In the genomic region with DNA sequence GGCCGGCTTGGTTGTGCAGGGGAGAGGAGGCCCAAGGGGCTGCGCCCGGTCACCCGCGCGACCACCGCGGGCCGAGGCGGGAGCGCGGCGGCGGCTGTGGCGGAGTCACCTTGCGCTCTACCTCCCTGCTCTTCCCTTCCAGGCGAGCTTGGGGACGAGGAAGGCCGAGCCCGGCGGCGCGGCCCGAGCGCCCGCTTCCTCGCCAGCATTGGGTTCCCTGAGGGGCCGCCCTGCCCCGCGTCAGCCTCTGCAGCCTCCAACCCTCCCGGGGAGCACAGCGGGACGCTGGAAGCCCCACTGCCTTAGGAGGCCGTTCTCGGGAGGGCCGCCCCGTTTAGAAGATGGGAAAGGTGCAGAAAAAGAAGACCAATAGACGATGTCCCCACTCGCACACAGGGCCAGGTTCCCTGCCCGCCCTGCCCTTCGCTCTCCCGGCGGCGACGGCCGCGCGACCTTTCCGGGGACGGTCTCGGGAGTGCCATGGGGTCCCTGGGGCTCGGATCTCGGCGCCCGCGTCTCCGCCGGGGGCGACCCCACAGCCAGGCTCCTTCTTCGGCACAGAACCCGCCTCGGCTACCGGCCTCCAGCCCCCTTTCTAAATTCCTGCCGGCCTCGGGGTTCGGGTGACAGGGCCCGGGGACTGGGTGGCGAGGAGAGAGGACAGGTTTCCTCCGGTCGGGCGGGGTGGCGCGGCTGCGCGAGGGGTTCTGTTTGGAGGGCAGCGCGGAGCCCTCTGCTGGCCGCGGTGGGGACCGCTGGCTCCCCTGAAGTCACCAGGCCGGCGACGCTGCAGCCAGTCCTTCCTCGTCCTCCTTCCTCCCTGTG, we compare ENCODE assay signal across 1 cellular context.
TF ChIP-seq lines count a peak whose summit lies in the region.

No MANE protein-coding gene starts in this region.

TF ChIP-seq in HepG2, 621 proteins besides CTCF, POLR2A, EP300 and RAD21 (continued from another document and continues in another):
- peak; percentile 69; the same call in 1 of the 2 replicates for TF ChIP-seq IKZF5 (CRISPR knock-in tag; IDR thresholded peaks at IDR 0.05)
- TF ChIP-seq NBN (conservative IDR thresholded peaks at IDR 0.05) = no peak
- TF ChIP-seq, protein P1, sequence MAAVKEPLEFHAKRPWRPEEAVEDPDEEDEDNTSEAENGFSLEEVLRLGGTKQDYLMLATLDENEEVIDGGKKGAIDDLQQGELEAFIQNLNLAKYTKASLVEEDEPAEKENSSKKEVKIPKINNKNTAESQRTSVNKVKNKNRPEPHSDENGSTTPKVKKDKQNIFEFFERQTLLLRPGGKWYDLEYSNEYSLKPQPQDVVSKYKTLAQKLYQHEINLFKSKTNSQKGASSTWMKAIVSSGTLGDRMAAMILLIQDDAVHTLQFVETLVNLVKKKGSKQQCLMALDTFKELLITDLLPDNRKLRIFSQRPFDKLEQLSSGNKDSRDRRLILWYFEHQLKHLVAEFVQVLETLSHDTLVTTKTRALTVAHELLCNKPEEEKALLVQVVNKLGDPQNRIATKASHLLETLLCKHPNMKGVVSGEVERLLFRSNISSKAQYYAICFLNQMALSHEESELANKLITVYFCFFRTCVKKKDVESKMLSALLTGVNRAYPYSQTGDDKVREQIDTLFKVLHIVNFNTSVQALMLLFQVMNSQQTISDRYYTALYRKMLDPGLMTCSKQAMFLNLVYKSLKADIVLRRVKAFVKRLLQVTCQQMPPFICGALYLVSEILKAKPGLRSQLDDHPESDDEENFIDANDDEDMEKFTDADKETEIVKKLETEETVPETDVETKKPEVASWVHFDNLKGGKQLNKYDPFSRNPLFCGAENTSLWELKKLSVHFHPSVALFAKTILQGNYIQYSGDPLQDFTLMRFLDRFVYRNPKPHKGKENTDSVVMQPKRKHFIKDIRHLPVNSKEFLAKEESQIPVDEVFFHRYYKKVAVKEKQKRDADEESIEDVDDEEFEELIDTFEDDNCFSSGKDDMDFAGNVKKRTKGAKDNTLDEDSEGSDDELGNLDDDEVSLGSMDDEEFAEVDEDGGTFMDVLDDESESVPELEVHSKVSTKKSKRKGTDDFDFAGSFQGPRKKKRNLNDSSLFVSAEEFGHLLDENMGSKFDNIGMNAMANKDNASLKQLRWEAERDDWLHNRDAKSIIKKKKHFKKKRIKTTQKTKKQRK (IDR thresholded peaks at IDR 0.05; ENCODE audit: low read length) = no peak
- TF ChIP-seq, protein P2, sequence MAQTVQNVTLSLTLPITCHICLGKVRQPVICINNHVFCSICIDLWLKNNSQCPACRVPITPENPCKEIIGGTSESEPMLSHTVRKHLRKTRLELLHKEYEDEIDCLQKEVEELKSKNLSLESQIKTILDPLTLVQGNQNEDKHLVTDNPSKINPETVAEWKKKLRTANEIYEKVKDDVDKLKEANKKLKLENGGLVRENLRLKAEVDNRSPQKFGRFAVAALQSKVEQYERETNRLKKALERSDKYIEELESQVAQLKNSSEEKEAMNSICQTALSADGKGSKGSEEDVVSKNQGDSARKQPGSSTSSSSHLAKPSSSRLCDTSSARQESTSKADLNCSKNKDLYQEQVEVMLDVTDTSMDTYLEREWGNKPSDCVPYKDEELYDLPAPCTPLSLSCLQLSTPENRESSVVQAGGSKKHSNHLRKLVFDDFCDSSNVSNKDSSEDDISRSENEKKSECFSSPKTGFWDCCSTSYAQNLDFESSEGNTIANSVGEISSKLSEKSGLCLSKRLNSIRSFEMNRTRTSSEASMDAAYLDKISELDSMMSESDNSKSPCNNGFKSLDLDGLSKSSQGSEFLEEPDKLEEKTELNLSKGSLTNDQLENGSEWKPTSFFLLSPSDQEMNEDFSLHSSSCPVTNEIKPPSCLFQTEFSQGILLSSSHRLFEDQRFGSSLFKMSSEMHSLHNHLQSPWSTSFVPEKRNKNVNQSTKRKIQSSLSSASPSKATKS (CRISPR knock-in tag; IDR thresholded peaks at IDR 0.05) = no peak
- peak; percentile 84; the same call in 1 of the 2 replicates for TF ChIP-seq RARG (CRISPR knock-in tag; IDR thresholded peaks at IDR 0.05; ENCODE audit: low read depth)
- TF ChIP-seq ZNF790 (CRISPR knock-in tag; IDR thresholded peaks at IDR 0.05; ENCODE audit: borderline replicate concordance) = 0 out of 2 replicates have a peak, but pooled peaks have one; percentile 77
- no peak; the same call in 1 of the 2 replicates for TF ChIP-seq RFXANK (CRISPR knock-in tag; IDR thresholded peaks at IDR 0.05)
- no peak for TF ChIP-seq NR3C1 (CRISPR knock-in tag; IDR thresholded peaks at IDR 0.05)
- TF ChIP-seq, protein P3, sequence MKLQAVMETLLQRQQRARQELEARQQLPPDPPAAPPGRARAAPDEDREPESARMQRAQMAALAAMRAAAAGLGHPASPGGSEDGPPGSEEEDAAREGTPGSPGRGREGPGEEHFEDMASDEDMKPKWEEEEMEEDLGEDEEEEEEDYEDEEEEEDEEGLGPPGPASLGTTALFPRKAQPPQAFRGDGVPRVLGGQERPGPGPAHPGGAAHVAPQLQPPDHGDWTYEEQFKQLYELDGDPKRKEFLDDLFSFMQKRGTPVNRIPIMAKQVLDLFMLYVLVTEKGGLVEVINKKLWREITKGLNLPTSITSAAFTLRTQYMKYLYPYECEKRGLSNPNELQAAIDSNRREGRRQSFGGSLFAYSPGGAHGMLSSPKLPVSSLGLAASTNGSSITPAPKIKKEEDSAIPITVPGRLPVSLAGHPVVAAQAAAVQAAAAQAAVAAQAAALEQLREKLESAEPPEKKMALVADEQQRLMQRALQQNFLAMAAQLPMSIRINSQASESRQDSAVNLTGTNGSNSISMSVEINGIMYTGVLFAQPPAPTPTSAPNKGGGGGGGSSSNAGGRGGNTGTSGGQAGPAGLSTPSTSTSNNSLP (IDR thresholded peaks at IDR 0.05; ENCODE audit: low read depth, low read length) = no peak
- TF ChIP-seq ZNF772 (CRISPR knock-in tag; IDR thresholded peaks at IDR 0.05) = peak; percentile 47; the same call in 1 of the 2 replicates
- peak; percentile 81; the same call in 1 of the 2 replicates for TF ChIP-seq ZNF598 (CRISPR knock-in tag; IDR thresholded peaks at IDR 0.05; ENCODE audit: borderline replicate concordance)
- no peak for TF ChIP-seq ZKSCAN1 (IDR thresholded peaks at IDR 0.05; ENCODE audit: low read length)
- TF ChIP-seq HIVEP1 (CRISPR knock-in tag; IDR thresholded peaks at IDR 0.05) = peak; percentile 85
- TF ChIP-seq NCOA5 (CRISPR knock-in tag; IDR thresholded peaks at IDR 0.05) = no peak
- no peak for TF ChIP-seq ZNF20 (CRISPR knock-in tag; IDR thresholded peaks at IDR 0.05)
- peak; percentile 96 for TF ChIP-seq AGO2 (optimal IDR thresholded peaks at IDR 0.05; ENCODE audit: low read depth, low read length)
- peak; percentile 19; the same call in 1 of the 2 replicates for TF ChIP-seq ZNF205 (CRISPR knock-in tag; IDR thresholded peaks at IDR 0.05)
- peak; percentile 87 for TF ChIP-seq MED8 (CRISPR knock-in tag; IDR thresholded peaks at IDR 0.05; ENCODE audit: insufficient replicate concordance)
- TF ChIP-seq, protein P4, sequence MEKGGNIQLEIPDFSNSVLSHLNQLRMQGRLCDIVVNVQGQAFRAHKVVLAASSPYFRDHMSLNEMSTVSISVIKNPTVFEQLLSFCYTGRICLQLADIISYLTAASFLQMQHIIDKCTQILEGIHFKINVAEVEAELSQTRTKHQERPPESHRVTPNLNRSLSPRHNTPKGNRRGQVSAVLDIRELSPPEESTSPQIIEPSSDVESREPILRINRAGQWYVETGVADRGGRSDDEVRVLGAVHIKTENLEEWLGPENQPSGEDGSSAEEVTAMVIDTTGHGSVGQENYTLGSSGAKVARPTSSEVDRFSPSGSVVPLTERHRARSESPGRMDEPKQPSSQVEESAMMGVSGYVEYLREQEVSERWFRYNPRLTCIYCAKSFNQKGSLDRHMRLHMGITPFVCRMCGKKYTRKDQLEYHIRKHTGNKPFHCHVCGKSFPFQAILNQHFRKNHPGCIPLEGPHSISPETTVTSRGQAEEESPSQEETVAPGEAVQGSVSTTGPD (CRISPR knock-in tag; IDR thresholded peaks at IDR 0.05) = 0 out of 2 replicates have a peak, but pooled peaks have one; percentile 41
- TF ChIP-seq ZNF792 (CRISPR knock-in tag; IDR thresholded peaks at IDR 0.05) = peak; percentile 83
- TF ChIP-seq MAZ (IDR thresholded peaks at IDR 0.05; ENCODE audit: borderline replicate concordance, low read depth, low read length) = peak; percentile 71; the same call in 1 of the 2 replicates
- peak; percentile 89 for TF ChIP-seq MAZ (CRISPR knock-in tag; IDR thresholded peaks at IDR 0.05; ENCODE audit: low read depth)
- TF ChIP-seq, protein P5, sequence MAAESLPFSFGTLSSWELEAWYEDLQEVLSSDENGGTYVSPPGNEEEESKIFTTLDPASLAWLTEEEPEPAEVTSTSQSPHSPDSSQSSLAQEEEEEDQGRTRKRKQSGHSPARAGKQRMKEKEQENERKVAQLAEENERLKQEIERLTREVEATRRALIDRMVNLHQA (CRISPR knock-in tag; IDR thresholded peaks at IDR 0.05) = no peak
- peak; percentile 86; the same call in 1 of the 2 replicates for TF ChIP-seq ZBTB42 (CRISPR knock-in tag; IDR thresholded peaks at IDR 0.05)
- peak; percentile 93 for TF ChIP-seq PHF8 (CRISPR knock-in tag; IDR thresholded peaks at IDR 0.05)
- TF ChIP-seq PRDM4 (CRISPR knock-in tag; IDR thresholded peaks at IDR 0.05; ENCODE audit: borderline replicate concordance) = no peak
- TF ChIP-seq RBM39 (IDR thresholded peaks at IDR 0.05; ENCODE audit: low read depth, low read length, poor library complexity, severe bottlenecking) = peak; percentile 86
- TF ChIP-seq ZMYM2 (CRISPR knock-in tag; IDR thresholded peaks at IDR 0.05) = 0 out of 2 replicates have a peak, but pooled peaks have one; percentile 56
- no peak for TF ChIP-seq JDP2 (CRISPR knock-in tag; IDR thresholded peaks at IDR 0.05; ENCODE audit: borderline replicate concordance)
- TF ChIP-seq SMARCC2 (IDR thresholded peaks at IDR 0.05) = no peak
- TF ChIP-seq NFKB2 (CRISPR knock-in tag; IDR thresholded peaks at IDR 0.05; ENCODE audit: borderline replicate concordance) = peak; percentile 72
- TF ChIP-seq ZNF672 (CRISPR knock-in tag; IDR thresholded peaks at IDR 0.05) = 0 out of 2 replicates have a peak, but pooled peaks have one; percentile 66
- TF ChIP-seq ZHX1 (CRISPR knock-in tag; IDR thresholded peaks at IDR 0.05; ENCODE audit: low read depth) = peak; percentile 44; the same call in 1 of the 2 replicates
- TF ChIP-seq TSC22D2 (CRISPR knock-in tag; IDR thresholded peaks at IDR 0.05; ENCODE audit: borderline replicate concordance) = peak; percentile 54; the same call in 1 of the 2 replicates
- TF ChIP-seq HHEX (CRISPR knock-in tag; IDR thresholded peaks at IDR 0.05) = no peak
- no peak for TF ChIP-seq SMARCE1 (IDR thresholded peaks at IDR 0.05; ENCODE audit: borderline replicate concordance)
- TF ChIP-seq HES4 (CRISPR knock-in tag; IDR thresholded peaks at IDR 0.05; ENCODE audit: borderline replicate concordance) = 0 out of 2 replicates have a peak, but pooled peaks have one; percentile 30
- no peak for TF ChIP-seq ZNF562 (CRISPR knock-in tag; IDR thresholded peaks at IDR 0.05; ENCODE audit: borderline replicate concordance)
- TF ChIP-seq DRAP1 (CRISPR knock-in tag; IDR thresholded peaks at IDR 0.05) = no peak; the same call in 1 of the 2 replicates
- no peak for TF ChIP-seq ZNF12 (CRISPR knock-in tag; IDR thresholded peaks at IDR 0.05)
